In genomic region chr9:105647595-105648349, GRCh38 we compare ENCODE assay signal across 1 cellular context.
TF ChIP-seq lines count a peak whose summit lies in the region.

No MANE protein-coding gene starts in this region.

TF ChIP-seq in K562, 482 proteins besides CTCF, POLR2A, EP300 and RAD21 (continued from another document and continues in another):
- TF ChIP-seq TSHZ1 (CRISPR knock-in tag; IDR thresholded peaks at IDR 0.05), result no peak
- no peak for TF ChIP-seq ZNF717 (CRISPR knock-in tag; IDR thresholded peaks at IDR 0.05)
- TF ChIP-seq IRF9 (tag; IDR thresholded peaks at IDR 0.05), result no peak
- TF ChIP-seq NFATC3 (IDR thresholded peaks at IDR 0.05), result no peak
- TF ChIP-seq HDAC2 (IDR thresholded peaks at IDR 0.05), result peak; percentile 95
- no peak for TF ChIP-seq CHD4 (IDR thresholded peaks at IDR 0.05; ENCODE audit: insufficient read depth, insufficient replicate concordance, low read depth, low read length, poor library complexity, severe bottlenecking)
- TF ChIP-seq ATF7 (IDR thresholded peaks at IDR 0.05), result peak; percentile 92
- TF ChIP-seq NFE2 (IDR thresholded peaks at IDR 0.05; ENCODE audit: low read depth), result peak; percentile 56
- TF ChIP-seq ZBTB1 (CRISPR knock-in tag; IDR thresholded peaks at IDR 0.05; ENCODE audit: borderline replicate concordance, low read depth), result no peak
- TF ChIP-seq STAT6 (CRISPR knock-in tag; IDR thresholded peaks at IDR 0.05), result no peak
- no peak for TF ChIP-seq ZFP1 (CRISPR knock-in tag; IDR thresholded peaks at IDR 0.05)
- TF ChIP-seq MTA3 (IDR thresholded peaks at IDR 0.05; ENCODE audit: borderline replicate concordance), result peak; percentile 85
- TF ChIP-seq CREB3L1 (IDR thresholded peaks at IDR 0.05; ENCODE audit: borderline replicate concordance, low read depth), result no peak
- no peak for TF ChIP-seq MGA (IDR thresholded peaks at IDR 0.05)
- 0 out of 2 replicates have a peak, but pooled peaks have one; percentile 8 for TF ChIP-seq BHLHE40 (IDR thresholded peaks at IDR 0.05; ENCODE audit: low read length)
- no peak for TF ChIP-seq E2F6 (IDR thresholded peaks at IDR 0.05; ENCODE audit: borderline replicate concordance in 1 of 2, extremely low read depth in 1 of 2, insufficient read depth in 1 of 2, insufficient read length in 1 of 2, low read depth in 1 of 2, low read length in 1 of 2, poor library complexity in 1 of 2, severe bottlenecking in 1 of 2)
- TF ChIP-seq BCL6 (CRISPR knock-in tag; IDR thresholded peaks at IDR 0.05), result no peak
- TF ChIP-seq DDX20 (tag; IDR thresholded peaks at IDR 0.05; ENCODE audit: low read depth), result no peak
- TF ChIP-seq CGGBP1 (CRISPR knock-in tag; IDR thresholded peaks at IDR 0.05), result no peak
- no peak for TF ChIP-seq CEBPB (tag; IDR thresholded peaks at IDR 0.05)
- no peak for TF ChIP-seq ZNF274 (IDR thresholded peaks at IDR 0.05; ENCODE audit: borderline replicate concordance, low read depth, low read length)
- TF ChIP-seq TSC22D4 (tag; IDR thresholded peaks at IDR 0.05), result no peak
- TF ChIP-seq KLF10 (CRISPR knock-in tag; IDR thresholded peaks at IDR 0.05), result no peak
- peak; percentile 97 for TF ChIP-seq SOX6 (IDR thresholded peaks at IDR 0.05)
- no peak for TF ChIP-seq SIN3B (IDR thresholded peaks at IDR 0.05; ENCODE audit: low read depth)
- TF ChIP-seq ZFP36 (IDR thresholded peaks at IDR 0.05; ENCODE audit: low read depth, low read length, partially characterized antibody), result no peak
- TF ChIP-seq HDAC1 (IDR thresholded peaks at IDR 0.05), result peak in 1 of 2 experiments; percentile 83; a peak in 2 of 4 replicates
- no peak for TF ChIP-seq ZNF253 (CRISPR knock-in tag; conservative IDR thresholded peaks at IDR 0.05)
- no peak for TF ChIP-seq NR2C2 (CRISPR knock-in tag; IDR thresholded peaks at IDR 0.05)
- no peak for TF ChIP-seq NR2C2 (tag; IDR thresholded peaks at IDR 0.05)
- no peak for TF ChIP-seq CHD2 (IDR thresholded peaks at IDR 0.05; ENCODE audit: low read depth, low read length)
- peak; percentile 54 to 90; a peak in 3 of 4 replicates for TF ChIP-seq TRIM24 (IDR thresholded peaks at IDR 0.05)
- TF ChIP-seq SMARCA4 (IDR thresholded peaks at IDR 0.05), result peak; percentile 100
- TF ChIP-seq SP2 (IDR thresholded peaks at IDR 0.05; ENCODE audit: extremely low read depth, low read depth, low read length, poor library complexity, severe bottlenecking), result no peak
